13 cellular contexts compared by ENCODE assay signal in the genomic region with DNA sequence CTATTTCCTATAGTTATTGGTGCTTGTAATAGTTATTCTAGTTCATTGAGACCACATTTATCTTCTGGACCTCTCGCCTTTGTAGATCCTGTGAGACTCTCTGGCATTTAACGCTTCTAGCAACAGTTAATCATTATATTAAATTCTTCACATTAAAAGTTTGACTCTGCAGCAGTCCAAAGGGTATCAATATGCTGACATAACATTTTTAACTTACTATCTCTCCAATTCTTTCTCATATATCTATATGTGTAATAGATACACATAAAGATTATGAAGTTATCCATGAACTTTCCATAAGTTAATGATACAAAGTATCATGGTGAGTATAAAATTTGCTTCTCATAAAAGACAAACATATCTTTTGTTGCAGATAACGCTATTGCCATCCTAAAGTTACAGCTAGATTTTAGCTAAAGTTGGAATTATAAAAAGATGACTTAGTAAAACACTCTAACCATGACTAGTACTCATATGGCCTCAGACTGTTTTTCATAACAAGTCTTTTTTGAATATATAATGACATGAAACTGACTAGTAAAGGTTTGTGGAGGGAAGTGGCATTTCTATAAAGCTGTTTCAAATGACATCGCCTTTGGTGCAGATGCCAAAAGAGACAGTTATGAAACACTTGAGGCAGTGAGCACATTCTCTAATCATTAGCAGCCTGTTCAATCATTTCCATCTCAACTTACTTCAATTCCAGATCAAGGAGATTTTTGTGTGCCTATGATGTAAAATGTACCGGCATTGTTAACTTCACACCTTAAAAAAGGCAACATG.
A peak's percentile ranks its signal among the peaks of the same experiment; 100 is the strongest.
DNase-seq lines count a peak whose midpoint lies in the region; ATAC-seq, FAIRE-seq and TF ChIP-seq lines count a peak whose summit lies in the region.
"Had no signal": no experiment of that assay in that cellular context is flagged by ENCODE, and none has a peak within 500 bp of the region (broad histone marks: within the 10 kb centered on the region; RNA-seq: fewer than 3 reads in every experiment).

No MANE protein-coding gene starts in this region.

- H3K27me3 Mint-ChIP-seq in natural killer cell treated with Interleukin-12 subunit alpha and Interleukin-12 subunit beta and Interleukin-15 and Interleukin-18, amount 100 ng/mL, for 72 hours = no peaks in the 10 kb centered on the region
- H3K27me3 Mint-ChIP-seq in natural killer cell (ENCODE audit: low read depth in 2 of 2) (no peaks in the 10 kb centered on the region), astrocyte (ENCODE audit: low read depth, unreplicated experiment) (no peaks in the 10 kb centered on the region)
- H3K27me3 Mint-ChIP-seq: B cell had no signal

- no peak overlapping the region for H2AFZ ChIP-seq in astrocyte (ENCODE audit: low read depth, low read length)

- DNase-seq in natural killer cell treated with Interleukin-12 subunit alpha and Interleukin-12 subunit beta and Interleukin-15 and Interleukin-18, amount 100 ng/mL, for 72 hours (ENCODE audit: low spot score) = no peak
- no peak for DNase-seq in natural killer cell
- peak; percentile 21 for DNase-seq in astrocyte (ENCODE audit: low read depth)
- DNase-seq in dedifferentiated amniotic fluid mesenchymal stem cell (ENCODE audit: extremely low spot score) = no peak
- DNase-seq in H54 (ENCODE audit: insufficient read length, low spot score) = no peak
- no peak for DNase-seq in activated gamma-delta T cell treated with Interleukin-2 at 50 U/mL for 16 hours
- DNase-seq: NCI-H1436, T-helper 9 cell, upper lobe of left lung had no signal

- H4K20me1 ChIP-seq in astrocyte (ENCODE audit: insufficient read depth, low read length) = no peaks in the 10 kb centered on the region

- H3K9me3 Mint-ChIP-seq in natural killer cell treated with Interleukin-12 subunit alpha and Interleukin-12 subunit beta and Interleukin-15 and Interleukin-18, amount 100 ng/mL, for 72 hours = peaks cover 7% of the 10 kb centered on the region
- H3K9me3 Mint-ChIP-seq in natural killer cell = peaks cover 3 to 6% of the 10 kb centered on the region in 2 donors
- H3K9me3 Mint-ChIP-seq in astrocyte (ENCODE audit: unreplicated experiment) = no peaks in the 10 kb centered on the region

- no peak overlapping the region for H3K27ac ChIP-seq in astrocyte (ENCODE audit: low read depth, low read length)
- H3K27ac ChIP-seq: HL-60, upper lobe of left lung had no signal

- ATAC-seq in natural killer cell treated with Interleukin-12 subunit alpha and Interleukin-12 subunit beta and Interleukin-15 and Interleukin-18, amount 100 ng/mL, for 72 hours = peak in 1 of 2 donors; percentile 67
- ATAC-seq in natural killer cell = no peak
- peak; percentile 88 for ATAC-seq in HG02981 (IDR thresholded peaks at IDR 0.05; ENCODE audit: unreplicated experiment)
- no peak for ATAC-seq in GM21717 (IDR thresholded peaks at IDR 0.05; ENCODE audit: unreplicated experiment)

- H3K4me1 Mint-ChIP-seq in natural killer cell treated with Interleukin-12 subunit alpha and Interleukin-12 subunit beta and Interleukin-15 and Interleukin-18, amount 100 ng/mL, for 72 hours (ENCODE audit: low read depth in 2 of 2) = peaks cover 4 to 6% of the 10 kb centered on the region in 2 donors
- no peaks in the 10 kb centered on the region for H3K4me1 Mint-ChIP-seq in natural killer cell
- no peaks in the 10 kb centered on the region for H3K4me1 Mint-ChIP-seq in astrocyte (ENCODE audit: low read depth, unreplicated experiment)

- intact Hi-C loops in natural killer cell (cut with micrococcal nuclease) = no loop called here

- H3K9me3 ChIP-seq in astrocyte (ENCODE audit: insufficient read depth, low read depth, low read length) = peaks cover 5% of the 10 kb centered on the region

- TF ChIP-seq POLR2A in H54 (IDR thresholded peaks at IDR 0.05; ENCODE audit: low read depth, low read length) = no peak

- no peaks in the 10 kb centered on the region for H3K79me2 ChIP-seq in astrocyte (ENCODE audit: insufficient read depth, low read length)

- no peak overlapping the region for H3K4me2 ChIP-seq in astrocyte (ENCODE audit: low read length)

- TF ChIP-seq CTCF in natural killer cell (IDR thresholded peaks at IDR 0.05) (no peak), astrocyte (IDR thresholded peaks at IDR 0.05; ENCODE audit: insufficient read depth, low read depth, low read length) (no peak)

- H3K27ac Mint-ChIP-seq in natural killer cell treated with Interleukin-12 subunit alpha and Interleukin-12 subunit beta and Interleukin-15 and Interleukin-18, amount 100 ng/mL, for 72 hours = peak overlapping the region; percentile 41 to 69
- H3K27ac Mint-ChIP-seq in natural killer cell = no peak overlapping the region
- no peak overlapping the region for H3K27ac Mint-ChIP-seq in astrocyte (ENCODE audit: unreplicated experiment)
- H3K27ac Mint-ChIP-seq: B cell had no signal

- H3K27me3 ChIP-seq in astrocyte (ENCODE audit: insufficient read depth, low read length) = no peaks in the 10 kb centered on the region
- H3K27me3 ChIP-seq: upper lobe of left lung had no signal

- H3K4me3 ChIP-seq in astrocyte (ENCODE audit: insufficient read depth, low read depth, low read length) = no peak overlapping the region
- H3K4me3 ChIP-seq: upper lobe of left lung had no signal

- no peak overlapping the region for H3K9ac ChIP-seq in astrocyte (ENCODE audit: low read length)

- no peak overlapping the region for H3K4me3 Mint-ChIP-seq in natural killer cell treated with Interleukin-12 subunit alpha and Interleukin-12 subunit beta and Interleukin-15 and Interleukin-18, amount 100 ng/mL, for 72 hours
- H3K4me3 Mint-ChIP-seq in natural killer cell = no peak overlapping the region
- H3K4me3 Mint-ChIP-seq in astrocyte (ENCODE audit: unreplicated experiment) = no peak overlapping the region
- H3K4me3 Mint-ChIP-seq: B cell had no signal

- peaks cover 21% of the 10 kb centered on the region for H3K36me3 Mint-ChIP-seq in natural killer cell treated with Interleukin-12 subunit alpha and Interleukin-12 subunit beta and Interleukin-15 and Interleukin-18, amount 100 ng/mL, for 72 hours
- H3K36me3 Mint-ChIP-seq in natural killer cell = peaks cover 11% of the 10 kb centered on the region
- H3K36me3 Mint-ChIP-seq in astrocyte (ENCODE audit: low read depth, unreplicated experiment) = no peaks in the 10 kb centered on the region

- no peak for FAIRE-seq in astrocyte (lab: Jason Lieb, UNC)
- FAIRE-seq in H54 (lab: Jason Lieb, UNC) = no peak

- no peaks in the 10 kb centered on the region for H3K4me1 ChIP-seq in astrocyte (ENCODE audit: insufficient read depth, low read length)
- H3K4me1 ChIP-seq: upper lobe of left lung had no signal

- H3K36me3 ChIP-seq in astrocyte (ENCODE audit: insufficient read depth, low read length) = no peaks in the 10 kb centered on the region
- H3K36me3 ChIP-seq: upper lobe of left lung had no signal

Comparison
In these comparisons a context has a peak if more than half of its experiments do, and no peak if none do; other contexts are left out.
1. H3K27ac Mint-ChIP-seq: peak in natural killer cell treated with Interleukin-12 subunit alpha and Interleukin-12 subunit beta and Interleukin-15 and Interleukin-18, amount 100 ng/mL, for 72 hours (2 of 2); none in natural killer cell (0 of 2) and astrocyte (single experiment).